In the genomic region with DNA sequence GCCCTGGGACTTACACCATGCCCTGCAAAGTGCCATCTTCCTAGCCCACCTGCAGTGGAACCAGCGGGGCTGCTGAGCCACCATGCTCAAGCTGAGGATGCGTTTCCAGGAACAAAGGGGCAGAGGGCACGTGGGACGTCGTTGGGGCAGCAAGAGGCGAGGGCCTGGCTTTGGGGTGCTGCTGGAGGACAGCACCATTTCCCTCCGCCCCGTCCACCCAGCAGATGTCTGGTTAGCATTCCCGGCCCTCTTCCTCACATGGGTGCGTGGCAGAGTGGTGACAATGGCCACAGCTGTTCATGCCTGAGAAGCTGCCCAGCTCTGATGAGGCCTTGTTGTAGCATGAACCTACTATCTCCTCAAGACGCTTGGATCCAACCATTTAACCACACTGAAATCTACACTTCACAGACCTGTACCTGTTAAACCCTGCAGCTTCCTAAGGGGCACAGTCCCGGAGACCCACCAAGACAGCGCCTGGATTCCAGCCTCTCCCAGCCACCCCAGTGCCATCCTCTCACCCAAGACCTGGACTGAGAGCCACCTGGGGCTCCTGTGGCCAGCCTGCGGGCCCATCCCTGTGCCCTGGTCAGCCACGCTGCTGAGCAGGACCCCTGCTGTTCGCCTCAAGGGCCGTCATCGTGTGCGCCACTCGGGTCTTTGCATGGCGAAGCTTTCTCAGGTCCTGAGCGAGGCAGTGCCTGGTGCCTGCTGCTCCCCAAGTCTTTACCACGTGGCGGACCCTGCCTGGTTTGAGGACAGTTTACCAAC, we compare ENCODE assay signal across 2 cellular contexts.
TF ChIP-seq lines count a peak whose summit lies in the region.

No MANE protein-coding gene starts in this region.

TF ChIP-seq in H1, 55 proteins besides CTCF, POLR2A, EP300 and RAD21:
- TF ChIP-seq, protein P1, sequence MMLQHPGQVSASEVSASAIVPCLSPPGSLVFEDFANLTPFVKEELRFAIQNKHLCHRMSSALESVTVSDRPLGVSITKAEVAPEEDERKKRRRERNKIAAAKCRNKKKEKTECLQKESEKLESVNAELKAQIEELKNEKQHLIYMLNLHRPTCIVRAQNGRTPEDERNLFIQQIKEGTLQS (IDR thresholded peaks at IDR 0.05; ENCODE audit: insufficient read depth, low read depth, low read length), result no peak
- TF ChIP-seq EZH2 (IDR thresholded peaks at IDR 0.05; ENCODE audit: low read depth, low read length, severe bottlenecking), result no peak
- no peak for TF ChIP-seq SP4 (IDR thresholded peaks at IDR 0.05; ENCODE audit: low read length)
- TF ChIP-seq ATF2 (IDR thresholded peaks at IDR 0.05; ENCODE audit: low read length), result peak; percentile 27; the same call in 1 of the 2 replicates
TF ChIP-seq in H1: peak in this region for 1.

TF ChIP-seq in neural cell, 6 proteins besides CTCF, POLR2A, EP300 and RAD21:
- TF ChIP-seq MXI1 (conservative IDR thresholded peaks at IDR 0.05; ENCODE audit: poor library complexity, severe bottlenecking) (no peak), POLR2AphosphoS5 (IDR thresholded peaks at IDR 0.05) (peak; percentile 31), EZH2 (IDR thresholded peaks at IDR 0.05; ENCODE audit: borderline replicate concordance, insufficient read depth, low read length, poor library complexity, severe bottlenecking) (no peak)
- TF ChIP-seq, protein P2, sequence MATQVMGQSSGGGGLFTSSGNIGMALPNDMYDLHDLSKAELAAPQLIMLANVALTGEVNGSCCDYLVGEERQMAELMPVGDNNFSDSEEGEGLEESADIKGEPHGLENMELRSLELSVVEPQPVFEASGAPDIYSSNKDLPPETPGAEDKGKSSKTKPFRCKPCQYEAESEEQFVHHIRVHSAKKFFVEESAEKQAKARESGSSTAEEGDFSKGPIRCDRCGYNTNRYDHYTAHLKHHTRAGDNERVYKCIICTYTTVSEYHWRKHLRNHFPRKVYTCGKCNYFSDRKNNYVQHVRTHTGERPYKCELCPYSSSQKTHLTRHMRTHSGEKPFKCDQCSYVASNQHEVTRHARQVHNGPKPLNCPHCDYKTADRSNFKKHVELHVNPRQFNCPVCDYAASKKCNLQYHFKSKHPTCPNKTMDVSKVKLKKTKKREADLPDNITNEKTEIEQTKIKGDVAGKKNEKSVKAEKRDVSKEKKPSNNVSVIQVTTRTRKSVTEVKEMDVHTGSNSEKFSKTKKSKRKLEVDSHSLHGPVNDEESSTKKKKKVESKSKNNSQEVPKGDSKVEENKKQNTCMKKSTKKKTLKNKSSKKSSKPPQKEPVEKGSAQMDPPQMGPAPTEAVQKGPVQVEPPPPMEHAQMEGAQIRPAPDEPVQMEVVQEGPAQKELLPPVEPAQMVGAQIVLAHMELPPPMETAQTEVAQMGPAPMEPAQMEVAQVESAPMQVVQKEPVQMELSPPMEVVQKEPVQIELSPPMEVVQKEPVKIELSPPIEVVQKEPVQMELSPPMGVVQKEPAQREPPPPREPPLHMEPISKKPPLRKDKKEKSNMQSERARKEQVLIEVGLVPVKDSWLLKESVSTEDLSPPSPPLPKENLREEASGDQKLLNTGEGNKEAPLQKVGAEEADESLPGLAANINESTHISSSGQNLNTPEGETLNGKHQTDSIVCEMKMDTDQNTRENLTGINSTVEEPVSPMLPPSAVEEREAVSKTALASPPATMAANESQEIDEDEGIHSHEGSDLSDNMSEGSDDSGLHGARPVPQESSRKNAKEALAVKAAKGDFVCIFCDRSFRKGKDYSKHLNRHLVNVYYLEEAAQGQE (IDR thresholded peaks at IDR 0.05; ENCODE audit: borderline replicate concordance), result no peak
